ENCODE assay signal across 1 cellular context in the genomic region with DNA sequence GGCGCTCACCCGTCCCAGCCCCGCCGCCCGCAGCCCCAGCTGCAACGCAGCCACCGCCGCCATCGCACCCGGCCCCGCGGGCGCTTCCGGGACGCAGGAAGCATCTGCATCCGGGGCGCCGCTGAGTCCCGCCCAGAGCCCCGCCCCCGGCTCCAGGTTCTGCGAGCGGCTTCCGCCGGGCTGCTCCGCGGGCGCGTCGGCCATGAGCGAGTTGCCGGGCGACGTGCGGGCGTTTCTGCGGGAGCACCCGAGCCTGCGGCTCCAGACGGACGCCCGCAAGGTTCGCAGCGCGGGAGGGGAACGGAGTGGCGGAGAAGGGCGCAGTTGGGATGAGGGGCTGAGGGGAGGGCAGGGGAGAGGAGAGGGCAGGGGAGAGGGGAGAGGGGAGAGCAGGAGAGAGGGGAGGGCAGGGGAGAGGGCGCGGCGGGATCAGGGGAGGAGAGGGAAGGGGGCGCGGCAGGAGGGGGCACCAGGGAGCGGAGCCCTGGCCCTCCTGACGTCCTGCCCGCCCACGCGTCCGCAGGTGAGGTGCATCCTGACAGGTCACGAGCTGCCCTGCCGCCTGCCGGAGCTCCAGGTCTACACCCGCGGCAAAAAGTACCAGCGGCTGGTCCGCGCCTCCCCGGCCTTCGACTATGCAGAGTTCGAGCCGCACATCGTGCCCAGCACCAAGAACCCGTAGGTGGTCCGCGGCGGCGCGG.
TF ChIP-seq lines count a peak whose summit lies in the region.

A gene with protein sequence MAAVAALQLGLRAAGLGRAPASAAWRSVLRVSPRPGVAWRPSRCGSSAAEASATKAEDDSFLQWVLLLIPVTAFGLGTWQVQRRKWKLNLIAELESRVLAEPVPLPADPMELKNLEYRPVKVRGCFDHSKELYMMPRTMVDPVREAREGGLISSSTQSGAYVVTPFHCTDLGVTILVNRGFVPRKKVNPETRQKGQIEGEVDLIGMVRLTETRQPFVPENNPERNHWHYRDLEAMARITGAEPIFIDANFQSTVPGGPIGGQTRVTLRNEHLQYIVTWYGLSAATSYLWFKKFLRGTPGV (minus strand): TSS at position 97 of the 701 bp plus-strand sequence. CDS start 34 bp downstream, at position 63.
A gene (plus strand): TSS at position 160 of the 701 bp plus-strand sequence. CDS start 43 bp downstream, at position 203.

TF ChIP-seq in HepG2, 621 proteins besides CTCF, POLR2A, EP300 and RAD21 (continued from another document and continues in another):
- TF ChIP-seq, protein P1, sequence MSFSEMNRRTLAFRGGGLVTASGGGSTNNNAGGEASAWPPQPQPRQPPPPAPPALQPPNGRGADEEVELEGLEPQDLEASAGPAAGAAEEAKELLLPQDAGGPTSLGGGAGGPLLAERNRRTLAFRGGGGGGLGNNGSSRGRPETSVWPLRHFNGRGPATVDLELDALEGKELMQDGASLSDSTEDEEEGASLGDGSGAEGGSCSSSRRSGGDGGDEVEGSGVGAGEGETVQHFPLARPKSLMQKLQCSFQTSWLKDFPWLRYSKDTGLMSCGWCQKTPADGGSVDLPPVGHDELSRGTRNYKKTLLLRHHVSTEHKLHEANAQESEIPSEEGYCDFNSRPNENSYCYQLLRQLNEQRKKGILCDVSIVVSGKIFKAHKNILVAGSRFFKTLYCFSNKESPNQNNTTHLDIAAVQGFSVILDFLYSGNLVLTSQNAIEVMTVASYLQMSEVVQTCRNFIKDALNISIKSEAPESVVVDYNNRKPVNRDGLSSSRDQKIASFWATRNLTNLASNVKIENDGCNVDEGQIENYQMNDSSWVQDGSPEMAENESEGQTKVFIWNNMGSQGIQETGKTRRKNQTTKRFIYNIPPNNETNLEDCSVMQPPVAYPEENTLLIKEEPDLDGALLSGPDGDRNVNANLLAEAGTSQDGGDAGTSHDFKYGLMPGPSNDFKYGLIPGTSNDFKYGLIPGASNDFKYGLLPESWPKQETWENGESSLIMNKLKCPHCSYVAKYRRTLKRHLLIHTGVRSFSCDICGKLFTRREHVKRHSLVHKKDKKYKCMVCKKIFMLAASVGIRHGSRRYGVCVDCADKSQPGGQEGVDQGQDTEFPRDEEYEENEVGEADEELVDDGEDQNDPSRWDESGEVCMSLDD (CRISPR knock-in tag; IDR thresholded peaks at IDR 0.05; ENCODE audit: borderline replicate concordance) = no peak
- TF ChIP-seq, protein P2, sequence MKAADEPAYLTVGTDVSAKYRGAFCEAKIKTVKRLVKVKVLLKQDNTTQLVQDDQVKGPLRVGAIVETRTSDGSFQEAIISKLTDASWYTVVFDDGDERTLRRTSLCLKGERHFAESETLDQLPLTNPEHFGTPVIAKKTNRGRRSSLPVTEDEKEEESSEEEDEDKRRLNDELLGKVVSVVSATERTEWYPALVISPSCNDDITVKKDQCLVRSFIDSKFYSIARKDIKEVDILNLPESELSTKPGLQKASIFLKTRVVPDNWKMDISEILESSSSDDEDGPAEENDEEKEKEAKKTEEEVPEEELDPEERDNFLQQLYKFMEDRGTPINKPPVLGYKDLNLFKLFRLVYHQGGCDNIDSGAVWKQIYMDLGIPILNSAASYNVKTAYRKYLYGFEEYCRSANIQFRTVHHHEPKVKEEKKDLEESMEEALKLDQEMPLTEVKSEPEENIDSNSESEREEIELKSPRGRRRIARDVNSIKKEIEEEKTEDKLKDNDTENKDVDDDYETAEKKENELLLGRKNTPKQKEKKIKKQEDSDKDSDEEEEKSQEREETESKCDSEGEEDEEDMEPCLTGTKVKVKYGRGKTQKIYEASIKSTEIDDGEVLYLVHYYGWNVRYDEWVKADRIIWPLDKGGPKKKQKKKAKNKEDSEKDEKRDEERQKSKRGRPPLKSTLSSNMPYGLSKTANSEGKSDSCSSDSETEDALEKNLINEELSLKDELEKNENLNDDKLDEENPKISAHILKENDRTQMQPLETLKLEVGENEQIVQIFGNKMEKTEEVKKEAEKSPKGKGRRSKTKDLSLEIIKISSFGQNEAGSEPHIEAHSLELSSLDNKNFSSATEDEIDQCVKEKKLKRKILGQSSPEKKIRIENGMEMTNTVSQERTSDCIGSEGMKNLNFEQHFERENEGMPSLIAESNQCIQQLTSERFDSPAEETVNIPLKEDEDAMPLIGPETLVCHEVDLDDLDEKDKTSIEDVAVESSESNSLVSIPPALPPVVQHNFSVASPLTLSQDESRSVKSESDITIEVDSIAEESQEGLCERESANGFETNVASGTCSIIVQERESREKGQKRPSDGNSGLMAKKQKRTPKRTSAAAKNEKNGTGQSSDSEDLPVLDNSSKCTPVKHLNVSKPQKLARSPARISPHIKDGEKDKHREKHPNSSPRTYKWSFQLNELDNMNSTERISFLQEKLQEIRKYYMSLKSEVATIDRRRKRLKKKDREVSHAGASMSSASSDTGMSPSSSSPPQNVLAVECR (CRISPR knock-in tag; IDR thresholded peaks at IDR 0.05; ENCODE audit: borderline replicate concordance) = peak; percentile 87
- TF ChIP-seq, protein P3, sequence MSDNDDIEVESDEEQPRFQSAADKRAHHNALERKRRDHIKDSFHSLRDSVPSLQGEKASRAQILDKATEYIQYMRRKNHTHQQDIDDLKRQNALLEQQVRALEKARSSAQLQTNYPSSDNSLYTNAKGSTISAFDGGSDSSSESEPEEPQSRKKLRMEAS (IDR thresholded peaks at IDR 0.05) = peak; percentile 48; the same call in 1 of the 2 replicates
- peak; percentile 58 for TF ChIP-seq SP2 (CRISPR knock-in tag; IDR thresholded peaks at IDR 0.05)
- peak; percentile 57; the same call in 1 of the 2 replicates for TF ChIP-seq ZNF230 (CRISPR knock-in tag; IDR thresholded peaks at IDR 0.05)
- TF ChIP-seq ZNF20 (CRISPR knock-in tag; IDR thresholded peaks at IDR 0.05) = no peak
- TF ChIP-seq SIN3B (IDR thresholded peaks at IDR 0.05; ENCODE audit: low read length) = peak; percentile 55; the same call in 1 of the 2 replicates
- TF ChIP-seq KDM5A (IDR thresholded peaks at IDR 0.05; ENCODE audit: borderline replicate concordance, low read length) = peak; percentile 50
- peak; percentile 78 for TF ChIP-seq ZNF547 (CRISPR knock-in tag; IDR thresholded peaks at IDR 0.05)
- 0 out of 2 replicates have a peak, but pooled peaks have one; percentile 27 for TF ChIP-seq TGIF2 (CRISPR knock-in tag; IDR thresholded peaks at IDR 0.05)
- peak; percentile 45; the same call in 1 of the 2 replicates for TF ChIP-seq YEATS4 (CRISPR knock-in tag; IDR thresholded peaks at IDR 0.05; ENCODE audit: borderline replicate concordance)
- no peak for TF ChIP-seq HMGA1 (CRISPR knock-in tag; conservative IDR thresholded peaks at IDR 0.05)
- TF ChIP-seq ZNF598 (CRISPR knock-in tag; IDR thresholded peaks at IDR 0.05; ENCODE audit: borderline replicate concordance) = 0 out of 2 replicates have a peak, but pooled peaks have one; percentile 47
- TF ChIP-seq, protein P4, sequence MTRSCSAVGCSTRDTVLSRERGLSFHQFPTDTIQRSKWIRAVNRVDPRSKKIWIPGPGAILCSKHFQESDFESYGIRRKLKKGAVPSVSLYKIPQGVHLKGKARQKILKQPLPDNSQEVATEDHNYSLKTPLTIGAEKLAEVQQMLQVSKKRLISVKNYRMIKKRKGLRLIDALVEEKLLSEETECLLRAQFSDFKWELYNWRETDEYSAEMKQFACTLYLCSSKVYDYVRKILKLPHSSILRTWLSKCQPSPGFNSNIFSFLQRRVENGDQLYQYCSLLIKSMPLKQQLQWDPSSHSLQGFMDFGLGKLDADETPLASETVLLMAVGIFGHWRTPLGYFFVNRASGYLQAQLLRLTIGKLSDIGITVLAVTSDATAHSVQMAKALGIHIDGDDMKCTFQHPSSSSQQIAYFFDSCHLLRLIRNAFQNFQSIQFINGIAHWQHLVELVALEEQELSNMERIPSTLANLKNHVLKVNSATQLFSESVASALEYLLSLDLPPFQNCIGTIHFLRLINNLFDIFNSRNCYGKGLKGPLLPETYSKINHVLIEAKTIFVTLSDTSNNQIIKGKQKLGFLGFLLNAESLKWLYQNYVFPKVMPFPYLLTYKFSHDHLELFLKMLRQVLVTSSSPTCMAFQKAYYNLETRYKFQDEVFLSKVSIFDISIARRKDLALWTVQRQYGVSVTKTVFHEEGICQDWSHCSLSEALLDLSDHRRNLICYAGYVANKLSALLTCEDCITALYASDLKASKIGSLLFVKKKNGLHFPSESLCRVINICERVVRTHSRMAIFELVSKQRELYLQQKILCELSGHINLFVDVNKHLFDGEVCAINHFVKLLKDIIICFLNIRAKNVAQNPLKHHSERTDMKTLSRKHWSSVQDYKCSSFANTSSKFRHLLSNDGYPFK (CRISPR knock-in tag; IDR thresholded peaks at IDR 0.05; ENCODE audit: borderline replicate concordance) = no peak
- TF ChIP-seq ZNF792 (CRISPR knock-in tag; IDR thresholded peaks at IDR 0.05) = no peak
- TF ChIP-seq ZSCAN31 (CRISPR knock-in tag; IDR thresholded peaks at IDR 0.05; ENCODE audit: low read depth) = 0 out of 2 replicates have a peak, but pooled peaks have one; percentile 54
- TF ChIP-seq HNRNPK (IDR thresholded peaks at IDR 0.05; ENCODE audit: low read depth, low read length, poor library complexity, severe bottlenecking) = peak; percentile 99
- TF ChIP-seq GABPA (IDR thresholded peaks at IDR 0.05; ENCODE audit: low read depth, low read length) = no peak
- TF ChIP-seq GABPA (CRISPR knock-in tag; IDR thresholded peaks at IDR 0.05; ENCODE audit: low read depth) = peak; percentile 86
- peak; percentile 70 for TF ChIP-seq ZNF746 (CRISPR knock-in tag; IDR thresholded peaks at IDR 0.05)
- TF ChIP-seq KDM6A (CRISPR knock-in tag; IDR thresholded peaks at IDR 0.05; ENCODE audit: low read depth) = no peak
- TF ChIP-seq ZFY (CRISPR knock-in tag; IDR thresholded peaks at IDR 0.05) = peak; percentile 65
- TF ChIP-seq SP1 (IDR thresholded peaks at IDR 0.05) = no peak
- peak; percentile 58; the same call in 1 of the 2 replicates for TF ChIP-seq SP1 (CRISPR knock-in tag; IDR thresholded peaks at IDR 0.05)
- TF ChIP-seq, protein P5, sequence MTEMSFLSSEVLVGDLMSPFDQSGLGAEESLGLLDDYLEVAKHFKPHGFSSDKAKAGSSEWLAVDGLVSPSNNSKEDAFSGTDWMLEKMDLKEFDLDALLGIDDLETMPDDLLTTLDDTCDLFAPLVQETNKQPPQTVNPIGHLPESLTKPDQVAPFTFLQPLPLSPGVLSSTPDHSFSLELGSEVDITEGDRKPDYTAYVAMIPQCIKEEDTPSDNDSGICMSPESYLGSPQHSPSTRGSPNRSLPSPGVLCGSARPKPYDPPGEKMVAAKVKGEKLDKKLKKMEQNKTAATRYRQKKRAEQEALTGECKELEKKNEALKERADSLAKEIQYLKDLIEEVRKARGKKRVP (CRISPR knock-in tag; IDR thresholded peaks at IDR 0.05) = 0 out of 4 replicates have a peak, but pooled peaks of 1 of the 2 experiments have one; percentile 25
- no peak for TF ChIP-seq FOSL1 (CRISPR knock-in tag; IDR thresholded peaks at IDR 0.05; ENCODE audit: borderline replicate concordance)
- TF ChIP-seq SP140L (CRISPR knock-in tag; IDR thresholded peaks at IDR 0.05; ENCODE audit: borderline replicate concordance) = no peak
- no peak for TF ChIP-seq ZNF3 (CRISPR knock-in tag; IDR thresholded peaks at IDR 0.05)
- peak; percentile 87 for TF ChIP-seq POLR2G (IDR thresholded peaks at IDR 0.05; ENCODE audit: low read depth, low read length)
- TF ChIP-seq, protein P6, sequence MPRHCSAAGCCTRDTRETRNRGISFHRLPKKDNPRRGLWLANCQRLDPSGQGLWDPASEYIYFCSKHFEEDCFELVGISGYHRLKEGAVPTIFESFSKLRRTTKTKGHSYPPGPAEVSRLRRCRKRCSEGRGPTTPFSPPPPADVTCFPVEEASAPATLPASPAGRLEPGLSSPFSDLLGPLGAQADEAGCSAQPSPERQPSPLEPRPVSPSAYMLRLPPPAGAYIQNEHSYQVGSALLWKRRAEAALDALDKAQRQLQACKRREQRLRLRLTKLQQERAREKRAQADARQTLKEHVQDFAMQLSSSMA (CRISPR knock-in tag; IDR thresholded peaks at IDR 0.05) = no peak
- TF ChIP-seq ARNT2 (CRISPR knock-in tag; IDR thresholded peaks at IDR 0.05; ENCODE audit: low read depth) = peak; percentile 36; the same call in 1 of the 2 replicates
- peak; percentile 28; the same call in 1 of the 2 replicates for TF ChIP-seq MEIS2 (CRISPR knock-in tag; IDR thresholded peaks at IDR 0.05)
- no peak for TF ChIP-seq ZNF333 (CRISPR knock-in tag; IDR thresholded peaks at IDR 0.05; ENCODE audit: borderline replicate concordance)
- TF ChIP-seq ZNF703 (CRISPR knock-in tag; IDR thresholded peaks at IDR 0.05; ENCODE audit: borderline replicate concordance) = no peak
- TF ChIP-seq, protein P7, sequence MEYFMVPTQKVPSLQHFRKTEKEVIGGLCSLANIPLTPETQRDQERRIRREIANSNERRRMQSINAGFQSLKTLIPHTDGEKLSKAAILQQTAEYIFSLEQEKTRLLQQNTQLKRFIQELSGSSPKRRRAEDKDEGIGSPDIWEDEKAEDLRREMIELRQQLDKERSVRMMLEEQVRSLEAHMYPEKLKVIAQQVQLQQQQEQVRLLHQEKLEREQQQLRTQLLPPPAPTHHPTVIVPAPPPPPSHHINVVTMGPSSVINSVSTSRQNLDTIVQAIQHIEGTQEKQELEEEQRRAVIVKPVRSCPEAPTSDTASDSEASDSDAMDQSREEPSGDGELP (IDR thresholded peaks at IDR 0.05; ENCODE audit: borderline replicate concordance, low read depth) = peak; percentile 39; the same call in 1 of the 2 replicates
- TF ChIP-seq SRSF4 (IDR thresholded peaks at IDR 0.05; ENCODE audit: low read depth, low read length, poor library complexity, severe bottlenecking) = no peak
- TF ChIP-seq HDAC2 (CRISPR knock-in tag; IDR thresholded peaks at IDR 0.05) = peak; percentile 7; the same call in 1 of the 2 replicates
- no peak for TF ChIP-seq CHCHD3 (CRISPR knock-in tag; IDR thresholded peaks at IDR 0.05)
- TF ChIP-seq SALL1 (CRISPR knock-in tag; IDR thresholded peaks at IDR 0.05) = 0 out of 2 replicates have a peak, but pooled peaks have one; percentile 11
- peak; percentile 62; the same call in 1 of the 2 replicates for TF ChIP-seq ZFP90 (CRISPR knock-in tag; IDR thresholded peaks at IDR 0.05; ENCODE audit: borderline replicate concordance)
- peak; percentile 98 for TF ChIP-seq NR2C2 (CRISPR knock-in tag; IDR thresholded peaks at IDR 0.05; ENCODE audit: borderline replicate concordance)
- TF ChIP-seq ONECUT2 (CRISPR knock-in tag; IDR thresholded peaks at IDR 0.05) = no peak
